29 cellular contexts compared by ENCODE assay signal in genomic region chr12:86572455-86572854, GRCh38.
"Had no signal": no experiment of that assay in that cellular context is flagged by ENCODE, and none has a peak within 500 bp of the region (broad histone marks: within the 10 kb centered on the region; RNA-seq: fewer than 3 reads in every experiment).

No MANE protein-coding gene starts in this region.

- ATAC-seq: activated CD4-positive, alpha-beta T cell treated with anti-CD3 and anti-CD28 coated beads for 36 hours; activated CD8-positive, alpha-beta memory T cell treated with anti-CD3 and anti-CD28 coated beads, Interleukin-2, amount 10 ng/mL, durations not matched to agents 7 days and 5 days; activated CD8-positive, alpha-beta T cell treated with anti-CD3 and anti-CD28 coated beads, Interleukin-2, amount 10 ng/mL, durations not matched to agents 7 days and 5 days; activated naive CD8-positive, alpha-beta T cell treated with anti-CD3 and anti-CD28 coated beads, Interleukin-2, amount 50 U/mL, for 24 hours; gastroesophageal sphincter; heart right ventricle had no signal

- H2AFZ ChIP-seq: hepatocyte had no signal

- H3K36me3 ChIP-seq: adrenal gland, breast epithelium, cardiac muscle cell, colonic mucosa, esophagus squamous epithelium, gastroesophageal sphincter, heart right ventricle had no signal

- H3K4me2 ChIP-seq: hepatocyte had no signal

- H3K4me1 ChIP-seq: adrenal gland, breast epithelium, colonic mucosa, esophagus squamous epithelium, gastroesophageal sphincter, heart right ventricle had no signal

- H3K27ac ChIP-seq: adrenal gland, breast epithelium, cardiac muscle cell, colonic mucosa, epithelial cell of prostate, esophagus squamous epithelium, gastroesophageal sphincter, heart right ventricle, hepatocyte had no signal

- H3K27me3 ChIP-seq: adrenal gland, breast epithelium, cardiac muscle cell, colonic mucosa, esophagus squamous epithelium, gastroesophageal sphincter, heart right ventricle, hepatocyte had no signal

- H3K4me3 ChIP-seq: adrenal gland, breast epithelium, cardiac muscle cell, colonic mucosa, esophagus squamous epithelium, gastroesophageal sphincter, heart right ventricle, hepatocyte had no signal

- H3K9me3 ChIP-seq: adrenal gland, colonic mucosa, esophagus squamous epithelium had no signal

- H3K79me2 ChIP-seq: hepatocyte had no signal

- DNase-seq: activated CD4-positive, alpha-beta memory T cell treated with anti-CD3 and anti-CD28 coated beads for 36 hours; activated CD4-positive, alpha-beta T cell treated with anti-CD3 and anti-CD28 coated beads for 36 hours; activated CD4-positive, alpha-beta T cell treated with anti-CD3 and anti-CD28 coated beads, Interleukin-2, amount 10 ng/mL, durations not matched to agents 24 days and 14 days; activated CD4-positive, CD25-positive, alpha-beta regulatory T cell; activated CD4-positive, CD25-positive, alpha-beta regulatory T cell treated with anti-CD3 and anti-CD28 coated beads, Interleukin-2, amount 50 U/mL, for 72 hours; activated CD8-positive, alpha-beta memory T cell treated with anti-CD3 and anti-CD28 coated beads, Interleukin-2, amount 10 ng/mL, durations not matched to agents 7 days and 5 days; activated CD8-positive, alpha-beta memory T cell treated with anti-CD3 and anti-CD28 coated beads, Interleukin-2, amount 50 U/mL, for 4 hours; activated CD8-positive, alpha-beta T cell treated with anti-CD3 and anti-CD28 coated beads, Interleukin-2, amount 10 ng/mL, durations not matched to agents 7 days and 5 days; activated effector memory CD4-positive, alpha-beta T cell treated with anti-CD3 and anti-CD28 coated beads, Interleukin-2, amount 50 U/mL, for 16 hours; activated naive CD4-positive, alpha-beta T cell treated with anti-CD3 and anti-CD28 coated beads for 36 hours; activated naive CD8-positive, alpha-beta T cell treated with anti-CD3 and anti-CD28 coated beads for 36 hours; activated naive CD8-positive, alpha-beta T cell treated with anti-CD3 and anti-CD28 coated beads, Interleukin-2, amount 50 U/mL, for 24 hours; activated T-cell treated with anti-CD3 and anti-CD28 coated beads, Interleukin-2, amount 50 U/mL, for 1 hour; activated T-cell treated with anti-CD3 and anti-CD28 coated beads, Interleukin-2, amount 50 U/mL, for 48 hours; adrenal gland; amygdala; aorta; central memory CD4-positive, alpha-beta T cell; cerebellar nuclear complex; colonic mucosa; effector CD8-positive, alpha-beta T cell; esophagus squamous epithelium; foreskin melanocyte; heart right ventricle had no signal
